In the genomic region with DNA sequence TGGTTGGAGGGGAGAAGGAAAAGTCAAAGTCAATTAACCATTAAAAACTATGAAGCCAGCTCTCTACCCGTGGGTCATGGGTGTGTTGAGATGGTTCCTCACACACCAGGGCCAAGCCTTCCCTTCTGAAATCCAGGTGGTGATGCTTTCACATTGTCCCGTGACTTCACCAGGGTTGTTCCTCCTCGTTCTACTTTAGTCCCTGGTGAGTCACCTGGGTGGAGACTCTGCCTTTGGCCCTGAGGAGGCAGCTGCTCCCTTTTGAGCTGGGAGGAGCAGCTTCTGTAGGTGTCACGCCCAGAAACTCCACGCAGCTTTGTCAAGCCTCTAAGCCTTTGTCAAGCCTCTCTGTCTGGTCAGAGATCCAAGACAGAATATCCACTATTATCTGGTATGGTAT, we compare ENCODE assay signal across 14 cellular contexts.
DNase-seq lines count a peak whose midpoint lies in the region; ATAC-seq and TF ChIP-seq lines count a peak whose summit lies in the region.
"Had no signal": no experiment of that assay in that cellular context is flagged by ENCODE, and none has a peak within 500 bp of the region (broad histone marks: within the 10 kb centered on the region; RNA-seq: fewer than 3 reads in every experiment).

No MANE protein-coding gene starts in this region.

- peaks cover 5 to 12% (median 9%) of the 10 kb centered on the region in 5 donors for H3K9me3 Mint-ChIP-seq in CD8-positive, alpha-beta memory T cell
- H3K9me3 Mint-ChIP-seq: activated T-helper 17 cell treated with anti-CD3 and anti-CD28 coated beads, Interleukin-2, amount 50 U/mL, for 72 hours had no signal

- no peaks in the 10 kb centered on the region for H3K36me3 Mint-ChIP-seq in CD8-positive, alpha-beta memory T cell

- H3K4me1 ChIP-seq in transverse colon, result peaks cover 0 to 10% (median 1%) of the 10 kb centered on the region in 4 donors
- H3K4me1 ChIP-seq in CD8-positive, alpha-beta memory T cell (ENCODE audit: insufficient read depth, low read length), result no peaks in the 10 kb centered on the region
- H3K4me1 ChIP-seq: left lung had no signal

- in situ Hi-C loops in transverse colon (cut with MboI; ENCODE audit: low pct_ligation_motif_present in 1 of 4, low pct_unique_long_range_greater_than_20kb in 1 of 4, low sequenced_read_pairs in 3 of 4) (no loop called here), GM13977 (cut with MboI; ENCODE audit: low pct_unique_long_range_greater_than_20kb, low sequenced_read_pairs, unreplicated experiment) (loop anchor here (10.0 kb wide), 1 partner anchor 54 kb away; no protein-coding TSS in a partner anchor)

- WGBS in transverse colon (ENCODE audit: low coverage in 1 of 2), 2 donors, result 40 to 51% methylated on average over 1 to 5 of the region's 5 CpGs

- TF ChIP-seq POLR2A in transverse colon (IDR thresholded peaks at IDR 0.05), result no peak

- no peaks in the 10 kb centered on the region for H3K9me3 ChIP-seq in transverse colon
- peaks cover 7% of the 10 kb centered on the region for H3K9me3 ChIP-seq in CD8-positive, alpha-beta memory T cell (ENCODE audit: low read length)

- intact Hi-C loops in transverse colon (cut with DNase I; ENCODE audit: low total_unique reads), result no loop called here

- no peak overlapping the region for H3K27ac Mint-ChIP-seq in CD8-positive, alpha-beta memory T cell
- H3K27ac Mint-ChIP-seq: activated T-helper 17 cell treated with anti-CD3 and anti-CD28 coated beads, Interleukin-2, amount 50 U/mL, for 72 hours had no signal

- no peak for TF ChIP-seq CTCF in transverse colon (IDR thresholded peaks at IDR 0.05)
- TF ChIP-seq CTCF in GM13977 (IDR thresholded peaks at IDR 0.05; ENCODE audit: extremely low read depth, insufficient read depth, missing control alignments), result no peak

- no peaks in the 10 kb centered on the region for H3K36me3 ChIP-seq in transverse colon
- no peaks in the 10 kb centered on the region for H3K36me3 ChIP-seq in CD8-positive, alpha-beta memory T cell (ENCODE audit: insufficient read depth, low read length)
- H3K36me3 ChIP-seq: left lung had no signal

- peak; percentile 50 for ATAC-seq in GM19397 (IDR thresholded peaks at IDR 0.05; ENCODE audit: unreplicated experiment)
- ATAC-seq in HG03045 (IDR thresholded peaks at IDR 0.05; ENCODE audit: unreplicated experiment), result peak; percentile 60
- no peak for ATAC-seq in GM21576 (IDR thresholded peaks at IDR 0.05; ENCODE audit: unreplicated experiment)
- ATAC-seq: activated T-helper 17 cell treated with anti-CD3 and anti-CD28 coated beads, Interleukin-2, amount 50 U/mL, for 72 hours; left lung had no signal

- H3K4me3 Mint-ChIP-seq in CD8-positive, alpha-beta memory T cell, result no peak overlapping the region
- H3K4me3 Mint-ChIP-seq: activated T-helper 17 cell treated with anti-CD3 and anti-CD28 coated beads, Interleukin-2, amount 50 U/mL, for 72 hours had no signal

- no peak overlapping the region for H3K4me3 ChIP-seq in transverse colon
- H3K4me3 ChIP-seq in CD8-positive, alpha-beta memory T cell (ENCODE audit: low read length), result no peak overlapping the region
- H3K4me3 ChIP-seq: left lung had no signal

- DNase-seq in SW480 (ENCODE audit: low spot score) (peak; percentile 85), transverse colon (peak; percentile 64), GM13977 (ENCODE audit: low spot score) (no peak)
- DNase-seq in CD8-positive, alpha-beta memory T cell, result no peak
- DNase-seq in stimulated activated CD4-positive, alpha-beta T cell treated with anti-CD3 and anti-CD28 coated beads, Interleukin-4, amount 100 ng/mL, for 1 hour, result no peak
- DNase-seq: caudate nucleus, left lung, NCI-H1436, retina had no signal

- no peaks in the 10 kb centered on the region for H3K27me3 ChIP-seq in transverse colon
- H3K27me3 ChIP-seq in CD8-positive, alpha-beta memory T cell (ENCODE audit: insufficient read depth, low read length, poor library complexity, severe bottlenecking), result no peaks in the 10 kb centered on the region
- H3K27me3 ChIP-seq: left lung had no signal

- TF ChIP-seq EP300 in transverse colon (IDR thresholded peaks at IDR 0.05; ENCODE audit: low read depth), result no peak

- H3K4me1 Mint-ChIP-seq in CD8-positive, alpha-beta memory T cell, result no peaks in the 10 kb centered on the region
- H3K4me1 Mint-ChIP-seq: activated T-helper 17 cell treated with anti-CD3 and anti-CD28 coated beads, Interleukin-2, amount 50 U/mL, for 72 hours had no signal

- POLR2A ChIA-PET in CD8-positive, alpha-beta memory T cell (lab: Charles Lee), result no interaction called here

- no peaks in the 10 kb centered on the region for H3K27me3 Mint-ChIP-seq in CD8-positive, alpha-beta memory T cell
- H3K27me3 Mint-ChIP-seq: activated T-helper 17 cell treated with anti-CD3 and anti-CD28 coated beads, Interleukin-2, amount 50 U/mL, for 72 hours had no signal

- CTCF ChIA-PET in CD8-positive, alpha-beta memory T cell (lab: Charles Lee), result no interaction called here

- H3K27ac ChIP-seq in transverse colon, result no peak overlapping the region
- no peak overlapping the region for H3K27ac ChIP-seq in CD8-positive, alpha-beta memory T cell (ENCODE audit: low read depth, low read length)
- H3K27ac ChIP-seq: HL-60, left lung had no signal

Comparison
In these comparisons a context has a peak if more than half of its experiments do, and no peak if none do; other contexts are left out.
1. DNase-seq: peak in SW480 (single experiment) and transverse colon (single experiment); none in CD8-positive, alpha-beta memory T cell (0 of 5), GM13977 (single experiment) and stimulated activated CD4-positive, alpha-beta T cell treated with anti-CD3 and anti-CD28 coated beads, Interleukin-4, amount 100 ng/mL, for 1 hour (single experiment).